ENCODE assay signal across 10 cellular contexts in the genomic region with DNA sequence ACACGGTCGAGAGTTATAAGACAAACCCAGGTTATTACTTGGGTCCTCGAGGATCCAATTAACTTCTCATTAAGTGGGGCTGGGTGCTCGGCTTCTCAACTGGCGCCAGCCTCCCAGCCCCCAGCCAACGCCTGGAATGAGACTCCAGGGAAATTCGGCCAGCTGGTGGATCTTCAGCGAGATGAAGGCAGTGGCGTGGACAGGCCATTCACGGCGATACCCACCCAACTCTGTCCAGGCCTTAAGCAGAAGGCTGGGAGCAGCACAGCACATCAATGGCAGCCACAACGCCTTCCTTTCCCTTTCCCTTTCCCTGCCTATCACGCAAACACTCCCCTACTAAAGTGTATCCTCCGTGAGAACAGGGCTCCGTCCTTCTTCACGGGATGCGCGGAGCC. TPM values are rescaled to one million over a fixed set of nuclear protein-coding genes. Genes with fewer than 3 reads are reported as not detected.
DNase-seq lines count a peak whose midpoint lies in the region; ATAC-seq and TF ChIP-seq lines count a peak whose summit lies in the region.
"Had no signal": no experiment of that assay in that cellular context is flagged by ENCODE, and none has a peak within 500 bp of the region (broad histone marks: within the 10 kb centered on the region; RNA-seq: fewer than 3 reads in every experiment).

No MANE protein-coding gene starts in this region.

- H3K4me3 ChIP-seq in left ventricle myocardium inferior (peak overlapping the region; percentile 71), HAP-1 (no peak overlapping the region)

- DNase-seq in activated B cell treated with CpG ODN at 0.5 μM for 24 hours: no peak
- no peak for DNase-seq in left ventricle myocardium inferior
- DNase-seq in sciatic nerve (ENCODE audit: low spot score): no peak
- no peak for DNase-seq in HAP-1 (ENCODE audit: low spot score in 2 of 2)
- DNase-seq in epidermal melanocyte (ENCODE audit: insufficient read length, low spot score): no peak
- DNase-seq in iPS-NIHi7 (ENCODE audit: extremely low spot score): no peak

- H3K36me3 ChIP-seq in ES-I3 (ENCODE audit: insufficient read depth, low read length) (no peaks in the 10 kb centered on the region), left ventricle myocardium inferior (no peaks in the 10 kb centered on the region), HAP-1 (replicated peaks) (no peaks in the 10 kb centered on the region)

- no peaks in the 10 kb centered on the region for H3K36me3 Mint-ChIP-seq in activated B cell treated with CpG ODN at 0.5 μM for 24 hours (ENCODE audit: low read depth)

- in situ Hi-C loops in HAP-1 (cut with MboI; ENCODE audit: low sequenced_read_pairs): no loop called here

- H3K27me3 ChIP-seq in left ventricle myocardium inferior (ENCODE audit: low read depth) (peaks cover 59% of the 10 kb centered on the region), HAP-1 (ENCODE audit: low read depth) (no peaks in the 10 kb centered on the region)

- peak overlapping the region; percentile 72 for H3K9ac ChIP-seq in ES-I3 (ENCODE audit: low read depth, low read length)

- H3K27ac ChIP-seq in left ventricle myocardium inferior (replicated peaks): peak overlapping the region; percentile 74

- POLR2A ChIA-PET in activated B cell treated with CpG ODN at 0.5 μM for 24 hours (lab: Charles Lee): no interaction called here

- peaks cover 4% of the 10 kb centered on the region for H3K4me1 Mint-ChIP-seq in activated B cell treated with CpG ODN at 0.5 μM for 24 hours

- TF ChIP-seq CTCF in activated B cell treated with CpG ODN at 0.5 μM for 24 hours (IDR thresholded peaks at IDR 0.05) (no peak), left ventricle myocardium inferior (IDR thresholded peaks at IDR 0.05; ENCODE audit: borderline replicate concordance) (no peak)

- ATAC-seq in activated B cell treated with CpG ODN at 0.5 μM for 24 hours (ENCODE audit: low read depth) (no peak), sciatic nerve (peak; percentile 51), HG03097 (IDR thresholded peaks at IDR 0.05; ENCODE audit: low FRiP score, unreplicated experiment) (no peak)

- peak overlapping the region; percentile 83 for H3K4me3 Mint-ChIP-seq in activated B cell treated with CpG ODN at 0.5 μM for 24 hours

- H3K27ac Mint-ChIP-seq in activated B cell treated with CpG ODN at 0.5 μM for 24 hours: no peak overlapping the region

- CTCF ChIA-PET in activated B cell treated with CpG ODN at 0.5 μM for 24 hours (lab: Charles Lee): no interaction called here

- peaks cover 49% of the 10 kb centered on the region for H3K27me3 Mint-ChIP-seq in activated B cell treated with CpG ODN at 0.5 μM for 24 hours

- intact Hi-C loops in activated B cell treated with CpG ODN at 0.5 μM for 24 hours (cut with micrococcal nuclease) (loop anchor here (1.0 kb wide), 1 partner anchor 179 kb away; no protein-coding TSS in a partner anchor), left ventricle myocardium inferior (cut with micrococcal nuclease) (no loop called here), sciatic nerve (cut with DNase I) (no loop called here)

- H3K4me1 ChIP-seq in ES-I3 (ENCODE audit: insufficient read depth, low read length) (peaks cover 17% of the 10 kb centered on the region), left ventricle myocardium inferior (peaks cover 29% of the 10 kb centered on the region), HAP-1 (peaks cover 26% of the 10 kb centered on the region)

- H3K9me3 ChIP-seq in ES-I3 (ENCODE audit: control insufficient read depth, insufficient read depth, low read length): 0 out of 2 replicates have a peak, but pooled peaks cover 4% of the 10 kb centered on the region
- no peaks in the 10 kb centered on the region for H3K9me3 ChIP-seq in left ventricle myocardium inferior (replicated peaks)
- no peaks in the 10 kb centered on the region for H3K9me3 ChIP-seq in HAP-1

- no peaks in the 10 kb centered on the region for H3K9me3 Mint-ChIP-seq in activated B cell treated with CpG ODN at 0.5 μM for 24 hours

RNA-seq across cellular contexts. Expression of a gene that starts 0.9 kb away (rescaled TPM):
- not detected in 2 replicates for total RNA-seq in activated B cell treated with CpG ODN at 0.5 μM for 24 hours
- 1.2 TPM for total RNA-seq in left ventricle myocardium inferior
- total RNA-seq in sciatic nerve: 2.7 TPM
- total RNA-seq: glomerular endothelial cell, NCI-H460 had no signal

RNA-seq across cellular contexts. Expression of a gene that starts 58.1 kb away (rescaled TPM):
- not detected in 2 replicates for total RNA-seq in activated B cell treated with CpG ODN at 0.5 μM for 24 hours
- total RNA-seq in left ventricle myocardium inferior: 37.6 TPM
- 1.3 TPM for total RNA-seq in sciatic nerve

Comparison
In these comparisons a context has a peak if more than half of its experiments do, and no peak if none do; other contexts are left out.
1. RNA of a gene that starts 58.1 kb away (total RNA-seq): 37.6 TPM in left ventricle myocardium inferior (single experiment); 1.3 TPM in sciatic nerve (single experiment) and not detected in activated B cell treated with CpG ODN at 0.5 μM for 24 hours; every median in the first group is over 10 times any median in the second.